9 cellular contexts compared by ENCODE assay signal in the genomic region with DNA sequence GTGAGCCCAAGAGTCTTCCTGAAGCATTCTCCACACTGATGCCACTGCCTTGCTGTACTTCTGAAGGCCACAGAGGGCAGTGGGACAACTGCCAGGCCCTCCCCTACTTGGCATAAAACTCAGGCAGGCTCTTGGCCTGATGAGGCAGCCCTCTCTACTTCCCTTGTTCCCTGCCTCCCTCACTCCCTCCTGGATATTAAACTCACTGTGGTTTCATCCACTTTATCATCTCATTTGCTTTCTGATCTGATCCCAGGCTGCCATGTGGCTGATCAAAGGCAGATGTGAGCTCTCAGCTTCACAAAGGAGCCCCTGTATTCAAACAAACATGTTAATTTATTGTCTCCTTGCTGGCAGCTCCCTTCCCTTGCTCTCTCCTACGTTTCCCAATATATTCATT.
A peak's percentile ranks its signal among the peaks of the same experiment; 100 is the strongest.
DNase-seq lines count a peak whose midpoint lies in the region; ATAC-seq and TF ChIP-seq lines count a peak whose summit lies in the region.
"Had no signal": no experiment of that assay in that cellular context is flagged by ENCODE, and none has a peak within 500 bp of the region (broad histone marks: within the 10 kb centered on the region; RNA-seq: fewer than 3 reads in every experiment).

No MANE protein-coding gene starts in this region.

- intact Hi-C loops in Calu3 (cut with micrococcal nuclease; ENCODE audit: unreplicated experiment), result no loop called here
- intact Hi-C loops in gastrocnemius medialis (cut with DNase I; ENCODE audit: low total_unique reads), result no loop called here

- no peak overlapping the region for H3K9ac ChIP-seq in muscle layer of colon (ENCODE audit: low read length)

- H3K27ac ChIP-seq in muscle layer of colon (ENCODE audit: low read depth, low read length), result peak overlapping the region; percentile 56
- H3K27ac ChIP-seq in gastrocnemius medialis, result no peak overlapping the region

- CTCF ChIA-PET in Calu3 (lab: Charles Lee), result interaction anchor here (0.5 kb wide), 1 partner anchor 860 kb away, joined by 3 read pairs; no protein-coding TSS in a partner anchor

- H3K36me3 ChIP-seq in muscle layer of colon (ENCODE audit: insufficient read depth, low read length), result no peaks in the 10 kb centered on the region
- H3K36me3 ChIP-seq in gastrocnemius medialis, result no peaks in the 10 kb centered on the region

- H3K4me1 Mint-ChIP-seq in Calu3 (ENCODE audit: low read depth, unreplicated experiment), result no peaks in the 10 kb centered on the region
- H3K4me1 Mint-ChIP-seq: activated naive CD8-positive, alpha-beta T cell treated with anti-CD3 and anti-CD28 coated beads for 36 hours had no signal

- in situ Hi-C loops in astrocyte of the spinal cord (cut with HindIII; ENCODE audit: low sequenced_read_pairs), result no loop called here
- in situ Hi-C loops in gastrocnemius medialis (cut with MboI; ENCODE audit: low sequenced_read_pairs in 4 of 4), result no loop called here

- H3K9me3 Mint-ChIP-seq in Calu3 (ENCODE audit: low read depth, unreplicated experiment), result peaks cover 4% of the 10 kb centered on the region

- no peak overlapping the region for H3K4me3 Mint-ChIP-seq in Calu3 (ENCODE audit: low read depth, unreplicated experiment)
- H3K4me3 Mint-ChIP-seq: activated naive CD8-positive, alpha-beta T cell treated with anti-CD3 and anti-CD28 coated beads for 36 hours had no signal

- H3K4me1 ChIP-seq in muscle layer of colon (ENCODE audit: insufficient read depth, low read length), result peaks cover 14% of the 10 kb centered on the region
- no peaks in the 10 kb centered on the region for H3K4me1 ChIP-seq in gastrocnemius medialis

- H3K9me3 ChIP-seq in muscle layer of colon (ENCODE audit: low read length), result no peaks in the 10 kb centered on the region
- no peaks in the 10 kb centered on the region for H3K9me3 ChIP-seq in gastrocnemius medialis

- no peak for ATAC-seq in gastrocnemius medialis

- H3K36me3 Mint-ChIP-seq in Calu3 (ENCODE audit: insufficient read depth, unreplicated experiment), result no peaks in the 10 kb centered on the region
- H3K36me3 Mint-ChIP-seq: activated naive CD8-positive, alpha-beta T cell treated with anti-CD3 and anti-CD28 coated beads for 36 hours had no signal

- TF ChIP-seq POLR2A in gastrocnemius medialis (IDR thresholded peaks at IDR 0.05), result no peak

- no peaks in the 10 kb centered on the region for H3K27me3 Mint-ChIP-seq in Calu3 (ENCODE audit: unreplicated experiment)
- H3K27me3 Mint-ChIP-seq: activated naive CD8-positive, alpha-beta T cell treated with anti-CD3 and anti-CD28 coated beads for 36 hours had no signal

- peak; percentile 39 for DNase-seq in Calu3
- peak; percentile 91 for DNase-seq in NCI-H1092 (lab: John Stamatoyannopoulos, UW)
- peak; percentile 12 for DNase-seq in astrocyte of the spinal cord (ENCODE audit: low read depth, low spot score)
- no peak for DNase-seq in AML-193 (lab: John Stamatoyannopoulos, UW)
- no peak for DNase-seq in gastrocnemius medialis
- no peak for DNase-seq in stimulated activated CD4-positive, alpha-beta T cell treated with anti-CD3 and anti-CD28 coated beads, Interleukin-1b, Interleukin-23, amount 100 ng/mL, for 48 hours
- DNase-seq in foreskin fibroblast, result no peak
- DNase-seq: activated naive CD8-positive, alpha-beta T cell treated with anti-CD3 and anti-CD28 coated beads for 36 hours had no signal

- TF ChIP-seq CTCF in Calu3 (IDR thresholded peaks at IDR 0.05; ENCODE audit: unreplicated experiment) (no peak), astrocyte of the spinal cord (IDR thresholded peaks at IDR 0.05; ENCODE audit: low read depth, low read length) (no peak), gastrocnemius medialis (IDR thresholded peaks at IDR 0.05 in 4 of 5, conservative IDR thresholded peaks at IDR 0.05 in 1 of 5) (no peak), foreskin fibroblast (IDR thresholded peaks at IDR 0.05; ENCODE audit: low read depth, low read length) (no peak)

- H3K27ac Mint-ChIP-seq in Calu3 (ENCODE audit: unreplicated experiment), result no peak overlapping the region
- H3K27ac Mint-ChIP-seq: activated naive CD8-positive, alpha-beta T cell treated with anti-CD3 and anti-CD28 coated beads for 36 hours had no signal

- BruUV-seq in Calu3 (replicated peaks; lab: Mats Ljungman, UMichigan), result no TSS peak

- no peak overlapping the region for H3K4me3 ChIP-seq in astrocyte of the spinal cord (ENCODE audit: low read depth, low read length)
- H3K4me3 ChIP-seq in muscle layer of colon (ENCODE audit: low read depth in 1 of 2, low read length in 2 of 2), result peak overlapping the region in 1 of 2 donors; percentile 7
- no peak overlapping the region for H3K4me3 ChIP-seq in gastrocnemius medialis
- H3K4me3 ChIP-seq in foreskin fibroblast (ENCODE audit: low read depth in 1 of 2, low read length in 2 of 2), result no peak overlapping the region

- H3K27me3 ChIP-seq in muscle layer of colon (ENCODE audit: control insufficient read depth in 1 of 2, insufficient read depth in 2 of 2, low read length in 2 of 2) (no peaks in the 10 kb centered on the region), gastrocnemius medialis (no peaks in the 10 kb centered on the region)

Comparison
In these comparisons a context has a peak if more than half of its experiments do, and no peak if none do; other contexts are left out.
1. DNase-seq: peak in Calu3 (single experiment), NCI-H1092 (single experiment) and astrocyte of the spinal cord (single experiment); none in AML-193 (0 of 2), gastrocnemius medialis (0 of 2), stimulated activated CD4-positive, alpha-beta T cell treated with anti-CD3 and anti-CD28 coated beads, Interleukin-1b, Interleukin-23, amount 100 ng/mL, for 48 hours (single experiment) and foreskin fibroblast (0 of 2).